Comparison of ENCODE assay signal across 1 cellular context in the genomic region with DNA sequence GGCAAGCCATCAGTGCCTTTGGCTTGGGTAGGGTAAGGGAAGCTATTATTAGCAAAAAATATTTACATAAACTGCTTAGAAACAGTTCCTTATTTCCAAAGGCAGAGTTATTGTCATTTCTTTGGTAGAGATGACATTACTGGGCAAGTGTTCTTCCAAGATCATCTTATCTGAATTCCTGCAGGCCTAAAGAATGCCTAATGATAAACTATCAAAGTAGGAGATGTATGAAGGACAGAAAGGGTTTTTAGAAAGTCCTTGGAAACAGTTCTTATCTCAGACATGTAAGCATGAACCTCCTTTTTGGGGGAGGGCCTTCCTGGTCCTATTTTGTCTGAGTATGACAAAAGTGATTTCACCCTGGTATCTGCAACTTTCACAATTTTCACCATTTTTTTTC.
TF ChIP-seq lines count a peak whose summit lies in the region.

No MANE protein-coding gene starts in this region.

TF ChIP-seq in GM12878, 131 proteins besides CTCF, POLR2A, EP300 and RAD21:
- TF ChIP-seq, protein P1, sequence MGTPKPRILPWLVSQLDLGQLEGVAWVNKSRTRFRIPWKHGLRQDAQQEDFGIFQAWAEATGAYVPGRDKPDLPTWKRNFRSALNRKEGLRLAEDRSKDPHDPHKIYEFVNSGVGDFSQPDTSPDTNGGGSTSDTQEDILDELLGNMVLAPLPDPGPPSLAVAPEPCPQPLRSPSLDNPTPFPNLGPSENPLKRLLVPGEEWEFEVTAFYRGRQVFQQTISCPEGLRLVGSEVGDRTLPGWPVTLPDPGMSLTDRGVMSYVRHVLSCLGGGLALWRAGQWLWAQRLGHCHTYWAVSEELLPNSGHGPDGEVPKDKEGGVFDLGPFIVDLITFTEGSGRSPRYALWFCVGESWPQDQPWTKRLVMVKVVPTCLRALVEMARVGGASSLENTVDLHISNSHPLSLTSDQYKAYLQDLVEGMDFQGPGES (IDR thresholded peaks at IDR 0.05) = no peak
- no peak for TF ChIP-seq NR2F1 (conservative IDR thresholded peaks at IDR 0.05)
- no peak for TF ChIP-seq TBL1XR1 (IDR thresholded peaks at IDR 0.05; ENCODE audit: low read depth, low read length)
- TF ChIP-seq, protein P2, sequence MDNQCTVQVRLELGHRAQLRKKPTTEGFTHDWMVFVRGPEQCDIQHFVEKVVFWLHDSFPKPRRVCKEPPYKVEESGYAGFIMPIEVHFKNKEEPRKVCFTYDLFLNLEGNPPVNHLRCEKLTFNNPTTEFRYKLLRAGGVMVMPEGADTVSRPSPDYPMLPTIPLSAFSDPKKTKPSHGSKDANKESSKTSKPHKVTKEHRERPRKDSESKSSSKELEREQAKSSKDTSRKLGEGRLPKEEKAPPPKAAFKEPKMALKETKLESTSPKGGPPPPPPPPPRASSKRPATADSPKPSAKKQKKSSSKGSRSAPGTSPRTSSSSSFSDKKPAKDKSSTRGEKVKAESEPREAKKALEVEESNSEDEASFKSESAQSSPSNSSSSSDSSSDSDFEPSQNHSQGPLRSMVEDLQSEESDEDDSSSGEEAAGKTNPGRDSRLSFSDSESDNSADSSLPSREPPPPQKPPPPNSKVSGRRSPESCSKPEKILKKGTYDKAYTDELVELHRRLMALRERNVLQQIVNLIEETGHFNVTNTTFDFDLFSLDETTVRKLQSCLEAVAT (IDR thresholded peaks at IDR 0.05) = no peak
- no peak for TF ChIP-seq CBFB (IDR thresholded peaks at IDR 0.05; ENCODE audit: low read depth)
- TF ChIP-seq CHD1 (IDR thresholded peaks at IDR 0.05; ENCODE audit: low read depth, low read length) = no peak
- TF ChIP-seq, protein P3, sequence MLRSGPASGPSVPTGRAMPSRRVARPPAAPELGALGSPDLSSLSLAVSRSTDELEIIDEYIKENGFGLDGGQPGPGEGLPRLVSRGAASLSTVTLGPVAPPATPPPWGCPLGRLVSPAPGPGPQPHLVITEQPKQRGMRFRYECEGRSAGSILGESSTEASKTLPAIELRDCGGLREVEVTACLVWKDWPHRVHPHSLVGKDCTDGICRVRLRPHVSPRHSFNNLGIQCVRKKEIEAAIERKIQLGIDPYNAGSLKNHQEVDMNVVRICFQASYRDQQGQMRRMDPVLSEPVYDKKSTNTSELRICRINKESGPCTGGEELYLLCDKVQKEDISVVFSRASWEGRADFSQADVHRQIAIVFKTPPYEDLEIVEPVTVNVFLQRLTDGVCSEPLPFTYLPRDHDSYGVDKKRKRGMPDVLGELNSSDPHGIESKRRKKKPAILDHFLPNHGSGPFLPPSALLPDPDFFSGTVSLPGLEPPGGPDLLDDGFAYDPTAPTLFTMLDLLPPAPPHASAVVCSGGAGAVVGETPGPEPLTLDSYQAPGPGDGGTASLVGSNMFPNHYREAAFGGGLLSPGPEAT (IDR thresholded peaks at IDR 0.05; ENCODE audit: low read depth) = no peak
- TF ChIP-seq, protein P4, sequence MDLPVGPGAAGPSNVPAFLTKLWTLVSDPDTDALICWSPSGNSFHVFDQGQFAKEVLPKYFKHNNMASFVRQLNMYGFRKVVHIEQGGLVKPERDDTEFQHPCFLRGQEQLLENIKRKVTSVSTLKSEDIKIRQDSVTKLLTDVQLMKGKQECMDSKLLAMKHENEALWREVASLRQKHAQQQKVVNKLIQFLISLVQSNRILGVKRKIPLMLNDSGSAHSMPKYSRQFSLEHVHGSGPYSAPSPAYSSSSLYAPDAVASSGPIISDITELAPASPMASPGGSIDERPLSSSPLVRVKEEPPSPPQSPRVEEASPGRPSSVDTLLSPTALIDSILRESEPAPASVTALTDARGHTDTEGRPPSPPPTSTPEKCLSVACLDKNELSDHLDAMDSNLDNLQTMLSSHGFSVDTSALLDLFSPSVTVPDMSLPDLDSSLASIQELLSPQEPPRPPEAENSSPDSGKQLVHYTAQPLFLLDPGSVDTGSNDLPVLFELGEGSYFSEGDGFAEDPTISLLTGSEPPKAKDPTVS (IDR thresholded peaks at IDR 0.05; ENCODE audit: low read depth, low read length) = no peak
- TF ChIP-seq JUND (IDR thresholded peaks at IDR 0.05; ENCODE audit: low read depth, low read length) = no peak
- TF ChIP-seq HDGF (IDR thresholded peaks at IDR 0.05) = no peak
- TF ChIP-seq SPI1 (IDR thresholded peaks at IDR 0.05; ENCODE audit: borderline replicate concordance, insufficient read depth, low read depth, low read length) = no peak
- TF ChIP-seq BCL11A (IDR thresholded peaks at IDR 0.05; ENCODE audit: low read depth, low read length) = no peak
